22 cellular contexts compared by ENCODE assay signal in genomic region chr12:31021181-31021580, GRCh38. TPM values are rescaled to one million over a fixed set of nuclear protein-coding genes. Genes with fewer than 3 reads are reported as not detected.
A peak's percentile ranks its signal among the peaks of the same experiment; 100 is the strongest.
DNase-seq lines count a peak whose midpoint lies in the region; ATAC-seq, FAIRE-seq and TF ChIP-seq lines count a peak whose summit lies in the region.
"Had no signal": no experiment of that assay in that cellular context is flagged by ENCODE, and none has a peak within 500 bp of the region (broad histone marks: within the 10 kb centered on the region; RNA-seq: fewer than 3 reads in every experiment).

No MANE protein-coding gene starts in this region.

- no peak for ATAC-seq in HG03571 (IDR thresholded peaks at IDR 0.05; ENCODE audit: unreplicated experiment)
- ATAC-seq: HCT116 had no signal

- WGBS in tibial nerve, 2 donors: 74 to 81% methylated on average over 3 of the region's 3 CpGs

- no peak overlapping the region for H3K4me3 Mint-ChIP-seq in immature natural killer cell
- H3K4me3 Mint-ChIP-seq: CD4-positive, alpha-beta T cell; HFFc6; IgD-negative memory B cell had no signal

- POLR2A ChIA-PET in OCI-LY7 (lab: Charles Lee): interaction anchor here (0.7 to 5.4 kb wide), 5 partner anchors 9 to 53 kb away, joined by 3 to 49 read pairs (median 3); partner anchors contain the start of gene DDX11
- POLR2A ChIA-PET in endothelial cell of umbilical vein (lab: Charles Lee): no interaction called here

- DNase-seq in OCI-LY7 (ENCODE audit: low spot score) (peak; percentile 51), endothelial cell of umbilical vein (ENCODE audit: low read depth, low spot score) (no peak), mesenteric fat pad (ENCODE audit: low spot score) (peak; percentile 30), immature natural killer cell (no peak), posterior cingulate gyrus (no peak), tibial nerve (ENCODE audit: low spot score in 2 of 2) (no peak)
- DNase-seq: BE2C; C1 segment of cervical spinal cord; CD4-positive, alpha-beta T cell; DMS153; DMS79; GDM1; GOT3; H7; HFFc6 had no signal

- H3K27ac ChIP-seq in 22Rv1: peak overlapping the region; percentile 83
- H3K27ac ChIP-seq in OCI-LY7 (ENCODE audit: low read depth, low read length, poor library complexity, severe bottlenecking): peak overlapping the region; percentile 50
- no peak overlapping the region for H3K27ac ChIP-seq in endothelial cell of umbilical vein (ENCODE audit: insufficient read depth, low read depth, low read length)
- H3K27ac ChIP-seq in tibial nerve: no peak overlapping the region

- no peak for TF ChIP-seq CTCF in 22Rv1 (IDR thresholded peaks at IDR 0.05)
- no peak for TF ChIP-seq CTCF in OCI-LY7 (conservative IDR thresholded peaks at IDR 0.05; ENCODE audit: low read length)
- TF ChIP-seq CTCF in endothelial cell of umbilical vein (IDR thresholded peaks at IDR 0.05; ENCODE audit: extremely low read depth in 1 of 2, insufficient read depth in 1 of 2, low read depth in 1 of 2, low read length in 2 of 2): no peak
- TF ChIP-seq CTCF in tibial nerve (IDR thresholded peaks at IDR 0.05): no peak

- H3K4me3 ChIP-seq in OCI-LY7 (ENCODE audit: low read depth, low read length, poor library complexity, severe bottlenecking) (no peak overlapping the region), endothelial cell of umbilical vein (replicated peaks in 1 of 3; ENCODE audit: insufficient read depth in 1 of 3, low read depth in 1 of 3, low read length in 3 of 3) (no peak overlapping the region), tibial nerve (no peak overlapping the region)

- H3K4me2 ChIP-seq in OCI-LY7 (ENCODE audit: low read length) (peak overlapping the region; percentile 65), endothelial cell of umbilical vein (ENCODE audit: insufficient read depth, low read length) (no peak overlapping the region)

- H3K79me2 ChIP-seq in OCI-LY7 (ENCODE audit: insufficient read depth, low read depth, low read length) (no peaks in the 10 kb centered on the region), endothelial cell of umbilical vein (ENCODE audit: control insufficient read depth, insufficient read depth, low read length) (no peaks in the 10 kb centered on the region)

- peaks cover 92% of the 10 kb centered on the region for H3K4me1 ChIP-seq in OCI-LY7 (ENCODE audit: insufficient read depth, low read length, poor library complexity, severe bottlenecking)
- H3K4me1 ChIP-seq in endothelial cell of umbilical vein (ENCODE audit: control insufficient read depth, extremely low read depth, insufficient read depth, low read length): peaks cover 35% of the 10 kb centered on the region
- peaks cover 0 to 5% (median 0%) of the 10 kb centered on the region in 4 donors for H3K4me1 ChIP-seq in tibial nerve
- H3K4me1 ChIP-seq: BE2C had no signal

- H3K9me2 ChIP-seq in OCI-LY7 (ENCODE audit: insufficient read depth, low read length): no peaks in the 10 kb centered on the region

- FAIRE-seq in endothelial cell of umbilical vein (lab: Jason Lieb, UNC): no peak
- FAIRE-seq: GM12892, GM18507, HepG2 had no signal

- H2AFZ ChIP-seq in OCI-LY7 (ENCODE audit: low read length): peak overlapping the region; percentile 84
- H2AFZ ChIP-seq in endothelial cell of umbilical vein (ENCODE audit: low read depth, low read length): peak overlapping the region; percentile 24

- BruUV-seq in OCI-LY7 (replicated peaks; lab: Mats Ljungman, UMichigan) (no TSS peak), endothelial cell of umbilical vein (replicated peaks; lab: Mats Ljungman, UMichigan) (no TSS peak)

- H3K27me3 ChIP-seq in endothelial cell of umbilical vein (ENCODE audit: control insufficient read depth in 2 of 2, insufficient read depth in 2 of 2, low read length in 2 of 2) (no peaks in the 10 kb centered on the region), tibial nerve (no peaks in the 10 kb centered on the region)

- no peaks in the 10 kb centered on the region for H3K9me1 ChIP-seq in endothelial cell of umbilical vein (replicated peaks; ENCODE audit: control insufficient read depth, extremely low read depth, insufficient read depth, low read length)

- intact Hi-C loops in OCI-LY7 (cut with micrococcal nuclease; ENCODE audit: unreplicated experiment): no loop called here
- intact Hi-C loops in endothelial cell of umbilical vein (cut with micrococcal nuclease): no loop called here
- intact Hi-C loops in posterior cingulate gyrus (cut with DNase I): no loop called here

- H3K27ac Mint-ChIP-seq in immature natural killer cell: peak overlapping the region in 1 of 6 donors; percentile 20
- H3K27ac Mint-ChIP-seq: CD4-positive, alpha-beta T cell; HFFc6 had no signal

- CTCF ChIA-PET in OCI-LY7 (lab: Charles Lee; ENCODE audit: unreplicated experiment): interaction anchor here (1.4 kb wide), 1 partner anchor 33 kb away, joined by 3 read pairs; no protein-coding TSS in a partner anchor
- CTCF ChIA-PET in endothelial cell of umbilical vein (lab: Charles Lee): interaction anchor here (0.8 to 3.6 kb wide), 9 partner anchors 9 to 218 kb away, joined by 3 to 18 read pairs (median 3); no protein-coding TSS in a partner anchor

- H3K9me3 ChIP-seq in OCI-LY7 (ENCODE audit: low read length) (0 out of 2 replicates have a peak, but pooled peaks cover 5% of the 10 kb centered on the region), endothelial cell of umbilical vein (replicated peaks; ENCODE audit: control insufficient read depth, insufficient read depth, low read length) (no peaks in the 10 kb centered on the region), tibial nerve (no peaks in the 10 kb centered on the region)
- H3K9me3 ChIP-seq: BE2C had no signal

- dilution Hi-C loops in endothelial cell of umbilical vein (cut with MboI; ENCODE audit: extremely low pct_ligation_motif_present, low sequenced_read_pairs): no loop called here

- no peak for TF ChIP-seq EP300 in tibial nerve (IDR thresholded peaks at IDR 0.05)

- no peaks in the 10 kb centered on the region for H3K9me3 Mint-ChIP-seq in immature natural killer cell
- H3K9me3 Mint-ChIP-seq: CD4-positive, alpha-beta T cell; HFFc6 had no signal

- H3K36me3 ChIP-seq in OCI-LY7 (ENCODE audit: insufficient read depth, low read length) (no peaks in the 10 kb centered on the region; the same call in 1 of the 2 replicates), endothelial cell of umbilical vein (ENCODE audit: control insufficient read depth in 2 of 2, extremely low read depth in 1 of 2, insufficient read depth in 2 of 2, low read length in 2 of 2) (no peaks in the 10 kb centered on the region), tibial nerve (no peaks in the 10 kb centered on the region)
- H3K36me3 ChIP-seq: BE2C had no signal

- no peaks in the 10 kb centered on the region for H3K4me1 Mint-ChIP-seq in immature natural killer cell

- peaks cover 0 to 3% (median 0%) of the 10 kb centered on the region in 3 donors for H3K36me3 Mint-ChIP-seq in immature natural killer cell

- TF ChIP-seq POLR2A in endothelial cell of umbilical vein (IDR thresholded peaks at IDR 0.05; ENCODE audit: low read depth, low read length): no peak
- TF ChIP-seq POLR2A in tibial nerve (IDR thresholded peaks at IDR 0.05): no peak

- H3K9ac ChIP-seq in endothelial cell of umbilical vein (replicated peaks; ENCODE audit: extremely low read depth, insufficient read depth, low read length): no peak overlapping the region

- peaks cover 0 to 5% (median 4%) of the 10 kb centered on the region in 3 donors for H3K27me3 Mint-ChIP-seq in immature natural killer cell (ENCODE audit: low read depth in 3 of 3)

- H4K20me1 ChIP-seq in OCI-LY7 (ENCODE audit: insufficient read depth, low read length): no peaks in the 10 kb centered on the region
- no peaks in the 10 kb centered on the region for H4K20me1 ChIP-seq in endothelial cell of umbilical vein (replicated peaks; ENCODE audit: control insufficient read depth, extremely low read depth, insufficient read depth, low read length)

TF ChIP-seq in endothelial cell of umbilical vein, 7 proteins besides CTCF, POLR2A, EP300 and RAD21:
- no peak for TF ChIP-seq MYC (IDR thresholded peaks at IDR 0.05; ENCODE audit: low read depth, low read length)

RNA-seq across cellular contexts. Expression of gene DDX11, which starts 52.5 kb away (rescaled TPM):
- total RNA-seq in OCI-LY7 (2014; rRNA removed; shearing (Covaris generic)): 170 and 189 TPM in 2 replicates
- total RNA-seq in OCI-LY7 (2022) (262 and 315 TPM in 2 replicates), endothelial cell of umbilical vein (71.4 and 78.3 TPM in 2 replicates), mesenteric fat pad (28.3 TPM), tibial nerve (10 to 100 TPM in 3 of 4 donors, 1 to 10 TPM in 1; 7.1 to 52.2 (median 40.1) TPM)
- polyA plus RNA-seq in endothelial cell of umbilical vein (19.4 and 20.8 TPM in 2 replicates), immature natural killer cell (10 to 100 TPM in 1 of 3 donors, 1 to 10 TPM in 1, not detected in 1; 5.4 to 14.7 TPM)
- polyA plus RNA-seq in endothelial cell of umbilical vein (2011; cell fraction: cytosol; rRNA removed): 12.3 and 14.9 TPM in 2 replicates
- polyA plus RNA-seq in endothelial cell of umbilical vein (2011; cell fraction: nucleus; rRNA removed): 201 and 241 TPM in 2 replicates
- polyA plus RNA-seq in endothelial cell of umbilical vein (2012): 13.7 and 19.9 TPM in 2 replicates
- polyA minus RNA-seq in endothelial cell of umbilical vein: 31.8 and 48.0 TPM in 2 replicates
- polyA minus RNA-seq in endothelial cell of umbilical vein (2011; cell fraction: cytosol; rRNA and poly(A)+ RNA removed): 30.7 TPM
- 46.6 and 65.3 TPM in 2 replicates for polyA minus RNA-seq in endothelial cell of umbilical vein (2011; cell fraction: nucleus; rRNA and poly(A)+ RNA removed)

Comparison
In these comparisons a context has a peak if more than half of its experiments do, and no peak if none do; other contexts are left out.
1. H3K27ac ChIP-seq: peak in 22Rv1 (single experiment) and OCI-LY7 (single experiment); none in endothelial cell of umbilical vein (single experiment) and tibial nerve (0 of 4).
2. DNase-seq: peak in OCI-LY7 (single experiment) and mesenteric fat pad (single experiment); none in endothelial cell of umbilical vein (single experiment), immature natural killer cell (0 of 3), posterior cingulate gyrus (0 of 10) and tibial nerve (0 of 2).